In the genomic region with DNA sequence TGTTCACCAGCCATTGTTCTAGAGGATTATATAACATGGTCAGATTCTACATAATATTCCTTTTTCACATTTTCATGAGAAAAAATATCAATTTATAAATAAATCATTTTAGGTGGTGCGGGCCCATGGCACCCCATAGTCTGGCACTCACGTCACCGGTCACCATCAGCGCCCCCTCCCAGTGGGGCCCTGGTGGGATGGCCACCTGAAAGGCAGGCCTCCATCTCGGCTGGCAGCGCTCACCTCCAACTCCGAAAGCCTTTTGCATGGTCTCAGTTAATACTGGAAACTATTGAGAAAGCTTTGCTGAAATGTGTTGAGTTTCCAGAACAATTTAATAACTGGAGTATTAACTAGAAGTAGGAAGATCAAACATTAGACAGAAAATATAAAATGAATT, we compare ENCODE assay signal across 3 cellular contexts.
"Had no signal": no experiment of that assay in that cellular context is flagged by ENCODE, and none has a peak within 500 bp of the region (broad histone marks: within the 10 kb centered on the region; RNA-seq: fewer than 3 reads in every experiment).

No MANE protein-coding gene starts in this region.

- ATAC-seq: GM12878 had no signal

- DNase-seq: GDM1, GF-D8 had no signal

- H3K4me3 ChIP-seq: GM12878 had no signal
